In genomic region chr7:65441010-65441409, GRCh38 we compare ENCODE assay signal across 17 cellular contexts.
DNase-seq lines count a peak whose midpoint lies in the region; ATAC-seq and TF ChIP-seq lines count a peak whose summit lies in the region.
"Had no signal": no experiment of that assay in that cellular context is flagged by ENCODE, and none has a peak within 500 bp of the region (broad histone marks: within the 10 kb centered on the region; RNA-seq: fewer than 3 reads in every experiment).

No MANE protein-coding gene starts in this region.

- no peaks in the 10 kb centered on the region for H4K20me1 ChIP-seq in MM.1S (ENCODE audit: insufficient read depth, low read length)
- H4K20me1 ChIP-seq in GM23338 (replicated peaks; ENCODE audit: insufficient read depth), result no peaks in the 10 kb centered on the region

- in situ Hi-C loops in brain microvascular endothelial cell (cut with HindIII; ENCODE audit: low pct_ligation_motif_present, low sequenced_read_pairs), result no loop called here

- H3K9ac ChIP-seq in MM.1S (ENCODE audit: low read length), result no peak overlapping the region

- no peak for TF ChIP-seq CTCF in brain microvascular endothelial cell (IDR thresholded peaks at IDR 0.05; ENCODE audit: low read depth, low read length, missing control alignments)
- TF ChIP-seq CTCF in MM.1S (IDR thresholded peaks at IDR 0.05; ENCODE audit: low read length), result no peak
- TF ChIP-seq CTCF in GM23338 (conservative IDR thresholded peaks at IDR 0.05; ENCODE audit: low read depth in 2 of 2), result no peak

- peaks cover 10% of the 10 kb centered on the region; the same call in 2 of the 3 replicates for H3K36me3 Mint-ChIP-seq in GM23338 (ENCODE audit: low read depth)
- H3K36me3 Mint-ChIP-seq: activated CD4-positive, alpha-beta memory T cell treated with anti-CD3 and anti-CD28 coated beads for 36 hours; CD4-positive, CD25-positive, alpha-beta regulatory T cell; naive thymus-derived CD4-positive, alpha-beta T cell had no signal

- H3K4me3 Mint-ChIP-seq in GM23338, result no peak overlapping the region
- H3K4me3 Mint-ChIP-seq: activated CD4-positive, alpha-beta memory T cell treated with anti-CD3 and anti-CD28 coated beads for 36 hours; CD4-positive, CD25-positive, alpha-beta regulatory T cell; naive thymus-derived CD4-positive, alpha-beta T cell had no signal

- H3K4me3 ChIP-seq in brain microvascular endothelial cell (ENCODE audit: low read depth, low read length), result no peak overlapping the region
- H3K4me3 ChIP-seq in MM.1S (ENCODE audit: low read length), result no peak overlapping the region
- H3K4me3 ChIP-seq in GM23338, result no peak overlapping the region
- H3K4me3 ChIP-seq: sigmoid colon had no signal

- no peaks in the 10 kb centered on the region for H3K4me1 Mint-ChIP-seq in GM23338
- H3K4me1 Mint-ChIP-seq: CD4-positive, CD25-positive, alpha-beta regulatory T cell; naive thymus-derived CD4-positive, alpha-beta T cell had no signal

- ATAC-seq in GM19467 (IDR thresholded peaks at IDR 0.05; ENCODE audit: unreplicated experiment), result no peak
- ATAC-seq in GM23338, result no peak
- ATAC-seq: left colon; naive thymus-derived CD4-positive, alpha-beta T cell had no signal

- H3K27ac Mint-ChIP-seq in GM23338, result no peak overlapping the region
- H3K27ac Mint-ChIP-seq: activated CD4-positive, alpha-beta memory T cell treated with anti-CD3 and anti-CD28 coated beads for 36 hours; CD4-positive, CD25-positive, alpha-beta regulatory T cell; naive thymus-derived CD4-positive, alpha-beta T cell had no signal

- H3K27me3 Mint-ChIP-seq in GM23338 (ENCODE audit: insufficient read depth, low read depth, poor library complexity), result no peaks in the 10 kb centered on the region
- H3K27me3 Mint-ChIP-seq: CD4-positive, CD25-positive, alpha-beta regulatory T cell had no signal

- no peaks in the 10 kb centered on the region for H3K27me3 ChIP-seq in brain microvascular endothelial cell (replicated peaks)
- H3K27me3 ChIP-seq in MM.1S (replicated peaks; ENCODE audit: insufficient read depth, low read length), result no peaks in the 10 kb centered on the region
- no peaks in the 10 kb centered on the region for H3K27me3 ChIP-seq in GM23338 (ENCODE audit: insufficient read depth)
- H3K27me3 ChIP-seq: sigmoid colon had no signal

- H3F3A ChIP-seq in MM.1S (ENCODE audit: insufficient read depth, low read length) (no peaks in the 10 kb centered on the region), GM23338 (replicated peaks; ENCODE audit: low read depth) (no peaks in the 10 kb centered on the region)

- H2AFZ ChIP-seq in MM.1S (ENCODE audit: low read length) (no peak overlapping the region), GM23338 (no peak overlapping the region)

- H3K36me3 ChIP-seq in brain microvascular endothelial cell (replicated peaks) (no peaks in the 10 kb centered on the region), MM.1S (replicated peaks; ENCODE audit: insufficient read depth, low read length) (no peaks in the 10 kb centered on the region), GM23338 (ENCODE audit: insufficient read depth) (no peaks in the 10 kb centered on the region; the same call in 1 of the 2 replicates)
- H3K36me3 ChIP-seq: sigmoid colon had no signal

- H3K9me3 Mint-ChIP-seq in GM23338, result peaks cover 22% of the 10 kb centered on the region
- H3K9me3 Mint-ChIP-seq: activated CD4-positive, alpha-beta memory T cell treated with anti-CD3 and anti-CD28 coated beads for 36 hours had no signal

- H3K4me2 ChIP-seq in MM.1S (ENCODE audit: low read depth, low read length), result no peak overlapping the region
- H3K4me2 ChIP-seq in GM23338, result no peak overlapping the region

- H3K79me2 ChIP-seq in MM.1S (ENCODE audit: low read length), result no peaks in the 10 kb centered on the region
- no peaks in the 10 kb centered on the region for H3K79me2 ChIP-seq in GM23338 (replicated peaks; ENCODE audit: insufficient read depth)

- peak; percentile 70 for DNase-seq in COLO829 (ENCODE audit: low spot score)
- DNase-seq in LoVo (ENCODE audit: low spot score), result peak; percentile 4
- peak; percentile 75 for DNase-seq in brain microvascular endothelial cell
- peak; percentile 88 for DNase-seq in kidney tubule cell (ENCODE audit: low spot score)
- DNase-seq in MM.1S, result no peak
- DNase-seq in GM23338 (ENCODE audit: low spot score), result no peak
- no peak for DNase-seq in NCI-H2196 (lab: John Stamatoyannopoulos, UW; ENCODE audit: unreplicated experiment)
- DNase-seq: activated CD4-positive, alpha-beta memory T cell treated with anti-CD3 and anti-CD28 coated beads for 36 hours; activated effector memory CD4-positive, alpha-beta T cell treated with anti-CD3 and anti-CD28 coated beads, Interleukin-2, amount 50 U/mL, for 16 hours; CD4-positive, CD25-positive, alpha-beta regulatory T cell; left colon; naive thymus-derived CD4-positive, alpha-beta T cell; NCI-H2227 treated with DMSO at 0.1 percent for 48 hours; RPMI8226; sigmoid colon; T1000 had no signal

- no peaks in the 10 kb centered on the region for H3K9me3 ChIP-seq in MM.1S (replicated peaks; ENCODE audit: insufficient read depth, low read length)
- H3K9me3 ChIP-seq: sigmoid colon had no signal

- peak overlapping the region; percentile 89 for H3K27ac ChIP-seq in brain microvascular endothelial cell
- no peak overlapping the region for H3K27ac ChIP-seq in MM.1S (ENCODE audit: low read length)
- H3K27ac ChIP-seq in GM23338 (ENCODE audit: low read depth), result no peak overlapping the region
- H3K27ac ChIP-seq: sigmoid colon had no signal

- H3K9me2 ChIP-seq in MM.1S (replicated peaks; ENCODE audit: insufficient read depth, low read length), result no peaks in the 10 kb centered on the region
- H3K9me2 ChIP-seq in GM23338 (ENCODE audit: insufficient read depth), result no peaks in the 10 kb centered on the region

- H3K4me1 ChIP-seq in MM.1S (ENCODE audit: low read length) (no peaks in the 10 kb centered on the region), GM23338 (ENCODE audit: insufficient read depth) (no peaks in the 10 kb centered on the region)

TF ChIP-seq in GM23338, 12 proteins besides CTCF, POLR2A, EP300 and RAD21 (continues in another document):
- no peak for TF ChIP-seq NANOG (IDR thresholded peaks at IDR 0.05; ENCODE audit: borderline replicate concordance)
- TF ChIP-seq ZNF114 (CRISPR knock-in tag; IDR thresholded peaks at IDR 0.05), result no peak
- TF ChIP-seq ZNF462 (CRISPR knock-in tag; IDR thresholded peaks at IDR 0.05), result no peak
- TF ChIP-seq CREB1 (CRISPR knock-in tag; IDR thresholded peaks at IDR 0.05; ENCODE audit: low read depth), result no peak
- TF ChIP-seq STAT1 (IDR thresholded peaks at IDR 0.05; ENCODE audit: unreplicated experiment), result no peak
- TF ChIP-seq JUNB (IDR thresholded peaks at IDR 0.05; ENCODE audit: unreplicated experiment), result no peak
- no peak for TF ChIP-seq ZNF331 (CRISPR knock-in tag; IDR thresholded peaks at IDR 0.05; ENCODE audit: low read depth)

Comparison
In these comparisons a context has a peak if more than half of its experiments do, and no peak if none do; other contexts are left out.
1. DNase-seq: peak in COLO829 (single experiment), LoVo (single experiment), brain microvascular endothelial cell (single experiment) and kidney tubule cell (single experiment); none in MM.1S (single experiment), GM23338 (single experiment) and NCI-H2196 (single experiment).